In the genomic region with DNA sequence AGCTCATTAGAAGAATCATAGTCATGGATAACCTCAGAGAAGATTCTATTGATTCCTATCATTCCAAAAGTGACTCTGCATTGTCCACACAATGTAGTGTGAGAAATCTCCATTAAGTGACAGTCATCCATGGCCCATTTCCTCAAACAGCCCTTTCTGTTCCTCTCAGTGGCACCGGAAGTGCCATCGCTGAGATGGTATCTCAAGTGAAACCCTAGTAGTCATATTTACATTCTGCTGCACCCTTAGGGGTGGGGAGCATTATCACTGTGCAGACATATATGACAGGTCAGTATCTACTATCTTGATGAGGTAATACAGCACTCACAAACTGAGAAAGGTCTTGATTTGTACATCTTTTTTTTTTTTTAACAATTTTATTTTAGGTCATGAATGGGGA, we compare ENCODE assay signal across 16 cellular contexts.
A peak's percentile ranks its signal among the peaks of the same experiment; 100 is the strongest.
DNase-seq lines count a peak whose midpoint lies in the region; ATAC-seq lines count a peak whose summit lies in the region.
"Had no signal": no experiment of that assay in that cellular context is flagged by ENCODE, and none has a peak within 500 bp of the region (broad histone marks: within the 10 kb centered on the region; RNA-seq: fewer than 3 reads in every experiment).

No MANE protein-coding gene starts in this region.

- no peak overlapping the region for H3K4me3 Mint-ChIP-seq in stimulated activated memory B cell treated with anti-CD40 and anti-IgM and Interleukin-4, amounts not matched to agents 10 μg/mL and 1 μg/mL and 100 μg/mL, for 72 hours
- H3K4me3 Mint-ChIP-seq: activated CD4-positive, alpha-beta memory T cell treated with anti-CD3 and anti-CD28 coated beads, Interleukin-2, amount 10 ng/mL, durations not matched to agents 7 days and 5 days; CD8-positive, alpha-beta T cell; immature natural killer cell; T-helper 17 cell had no signal

- peak overlapping the region; percentile 5 for H3K27ac Mint-ChIP-seq in stimulated activated memory B cell treated with anti-CD40 and anti-IgM and Interleukin-4, amounts not matched to agents 10 μg/mL and 1 μg/mL and 100 μg/mL, for 72 hours
- H3K27ac Mint-ChIP-seq: activated CD4-positive, alpha-beta memory T cell treated with anti-CD3 and anti-CD28 coated beads, Interleukin-2, amount 10 ng/mL, durations not matched to agents 7 days and 5 days; CD8-positive, alpha-beta T cell; immature natural killer cell; progenitor cell of endocrine pancreas; T-helper 17 cell had no signal

- no peaks in the 10 kb centered on the region for H3K36me3 Mint-ChIP-seq in stimulated activated memory B cell treated with anti-CD40 and anti-IgM and Interleukin-4, amounts not matched to agents 10 μg/mL and 1 μg/mL and 100 μg/mL, for 72 hours
- H3K36me3 Mint-ChIP-seq: CD8-positive, alpha-beta T cell; immature natural killer cell had no signal

- no peaks in the 10 kb centered on the region for H3K9me3 Mint-ChIP-seq in stimulated activated memory B cell treated with anti-CD40 and anti-IgM and Interleukin-4, amounts not matched to agents 10 μg/mL and 1 μg/mL and 100 μg/mL, for 72 hours
- H3K9me3 Mint-ChIP-seq: activated CD4-positive, alpha-beta memory T cell treated with anti-CD3 and anti-CD28 coated beads, Interleukin-2, amount 10 ng/mL, durations not matched to agents 7 days and 5 days; CD8-positive, alpha-beta T cell; immature natural killer cell had no signal

- H3K27me3 Mint-ChIP-seq in stimulated activated memory B cell treated with anti-CD40 and anti-IgM and Interleukin-4, amounts not matched to agents 10 μg/mL and 1 μg/mL and 100 μg/mL, for 72 hours = no peaks in the 10 kb centered on the region
- H3K27me3 Mint-ChIP-seq: progenitor cell of endocrine pancreas had no signal

- peaks cover 14% of the 10 kb centered on the region for H3K4me1 Mint-ChIP-seq in stimulated activated memory B cell treated with anti-CD40 and anti-IgM and Interleukin-4, amounts not matched to agents 10 μg/mL and 1 μg/mL and 100 μg/mL, for 72 hours
- H3K4me1 Mint-ChIP-seq: activated CD4-positive, alpha-beta memory T cell treated with anti-CD3 and anti-CD28 coated beads, Interleukin-2, amount 10 ng/mL, durations not matched to agents 7 days and 5 days; immature natural killer cell; T-helper 17 cell had no signal

- DNase-seq in DMS53 (lab: John Stamatoyannopoulos, UW) (peak; percentile 9), DMS53 treated with DMSO at 0.1 percent for 48 hours (lab: John Stamatoyannopoulos, UW; ENCODE audit: unreplicated experiment) (no peak), NOMO-1 (lab: John Stamatoyannopoulos, UW; ENCODE audit: unreplicated experiment in 2 of 2) (peak; percentile 44 to 75), AG08395 (ENCODE audit: low spot score) (no peak), NCI-H2081 (lab: John Stamatoyannopoulos, UW) (no peak), NCI-H2196 treated with DMSO at 0.1 percent for 48 hours (lab: John Stamatoyannopoulos, UW; ENCODE audit: unreplicated experiment) (no peak)
- DNase-seq: activated CD4-positive, alpha-beta memory T cell treated with anti-CD3 and anti-CD28 coated beads, Interleukin-2, amount 10 ng/mL, durations not matched to agents 7 days and 5 days; CD8-positive, alpha-beta T cell; immature natural killer cell; Peyer's patch; T-helper 17 cell; tibial artery had no signal

- peak; percentile 80 for ATAC-seq in HG02943 (IDR thresholded peaks at IDR 0.05; ENCODE audit: low read depth, unreplicated experiment)
- ATAC-seq in stimulated activated memory B cell treated with anti-CD40 and anti-IgM and Interleukin-4, amounts not matched to agents 10 μg/mL and 1 μg/mL and 100 μg/mL, for 72 hours = peak; percentile 90
- ATAC-seq: CD8-positive, alpha-beta T cell; HCT116; T-helper 17 cell had no signal

Comparison
In these comparisons a context has a peak if more than half of its experiments do, and no peak if none do; other contexts are left out.
1. DNase-seq: peak in DMS53 (single experiment) and NOMO-1 (2 of 2); none in DMS53 treated with DMSO at 0.1 percent for 48 hours (single experiment), AG08395 (single experiment), NCI-H2081 (0 of 2) and NCI-H2196 treated with DMSO at 0.1 percent for 48 hours (single experiment).